In genomic region chr12:82174383-82174782, GRCh38 we compare ENCODE assay signal across 28 cellular contexts.
DNase-seq lines count a peak whose midpoint lies in the region; ATAC-seq and FAIRE-seq lines count a peak whose summit lies in the region.
"Had no signal": no experiment of that assay in that cellular context is flagged by ENCODE, and none has a peak within 500 bp of the region (broad histone marks: within the 10 kb centered on the region; RNA-seq: fewer than 3 reads in every experiment).

No MANE protein-coding gene starts in this region.

- H3K4me1 Mint-ChIP-seq in stimulated activated effector memory CD8-positive, alpha-beta T cell treated with anti-CD3 and anti-CD28 coated beads, Interleukin-12 subunit alpha, Interleukin-12 subunit beta, amount 100 ng/mL, for 72 hours: no peaks in the 10 kb centered on the region
- H3K4me1 Mint-ChIP-seq: activated naive CD8-positive, alpha-beta T cell treated with anti-CD3 and anti-CD28 coated beads for 36 hours; CD8-positive, alpha-beta memory T cell; IgD-negative memory B cell; nephron progenitor cell had no signal

- no peak overlapping the region for H3K27ac ChIP-seq in small intestine (ENCODE audit: low read depth in 1 of 2, low read length in 1 of 2)
- H3K27ac ChIP-seq: ascending aorta, transverse colon had no signal

- 15 to 39% (median 34%) methylated on average over 1 of the region's 1 CpG for WGBS in small intestine, 3 donors

- H3K9me3 Mint-ChIP-seq in stimulated activated effector memory CD8-positive, alpha-beta T cell treated with anti-CD3 and anti-CD28 coated beads, Interleukin-12 subunit alpha, Interleukin-12 subunit beta, amount 100 ng/mL, for 72 hours: peaks cover 8% of the 10 kb centered on the region
- H3K9me3 Mint-ChIP-seq: activated naive CD8-positive, alpha-beta T cell treated with anti-CD3 and anti-CD28 coated beads for 36 hours; nephron progenitor cell had no signal

- no peak for ATAC-seq in stimulated activated effector memory CD8-positive, alpha-beta T cell treated with anti-CD3 and anti-CD28 coated beads, Interleukin-12 subunit alpha, Interleukin-12 subunit beta, amount 100 ng/mL, for 72 hours
- ATAC-seq: activated CD8-positive, alpha-beta T cell treated with anti-CD3 and anti-CD28 coated beads for 36 hours; effector memory CD8-positive, alpha-beta T cell had no signal

- no peaks in the 10 kb centered on the region for H3K9me3 ChIP-seq in small intestine (ENCODE audit: control insufficient read depth, low read depth)
- H3K9me3 ChIP-seq: ascending aorta, BE2C, transverse colon had no signal

- H3K4me3 Mint-ChIP-seq in stimulated activated effector memory CD8-positive, alpha-beta T cell treated with anti-CD3 and anti-CD28 coated beads, Interleukin-12 subunit alpha, Interleukin-12 subunit beta, amount 100 ng/mL, for 72 hours: no peak overlapping the region
- H3K4me3 Mint-ChIP-seq: activated CD8-positive, alpha-beta T cell treated with anti-CD3 and anti-CD28 coated beads for 36 hours; activated naive CD8-positive, alpha-beta T cell treated with anti-CD3 and anti-CD28 coated beads for 36 hours; CD8-positive, alpha-beta memory T cell; effector memory CD8-positive, alpha-beta T cell; IgD-negative memory B cell; nephron progenitor cell had no signal

- H3K27me3 ChIP-seq in small intestine (ENCODE audit: control insufficient read depth in 2 of 2, insufficient read depth in 2 of 2, low read length in 2 of 2): no peaks in the 10 kb centered on the region
- H3K27me3 ChIP-seq: ascending aorta, BE2C, transverse colon had no signal

- no peaks in the 10 kb centered on the region for H3K36me3 Mint-ChIP-seq in stimulated activated effector memory CD8-positive, alpha-beta T cell treated with anti-CD3 and anti-CD28 coated beads, Interleukin-12 subunit alpha, Interleukin-12 subunit beta, amount 100 ng/mL, for 72 hours
- H3K36me3 Mint-ChIP-seq: activated naive CD8-positive, alpha-beta T cell treated with anti-CD3 and anti-CD28 coated beads for 36 hours; CD8-positive, alpha-beta memory T cell had no signal

- H3K27ac Mint-ChIP-seq in stimulated activated effector memory CD8-positive, alpha-beta T cell treated with anti-CD3 and anti-CD28 coated beads, Interleukin-12 subunit alpha, Interleukin-12 subunit beta, amount 100 ng/mL, for 72 hours: no peak overlapping the region
- H3K27ac Mint-ChIP-seq: activated CD8-positive, alpha-beta T cell treated with anti-CD3 and anti-CD28 coated beads for 36 hours; activated naive CD8-positive, alpha-beta T cell treated with anti-CD3 and anti-CD28 coated beads for 36 hours; CD8-positive, alpha-beta memory T cell; effector memory CD8-positive, alpha-beta T cell; IgD-negative memory B cell; nephron progenitor cell had no signal

- peak; percentile 34 for DNase-seq in NCI-H510A treated with DMSO at 0.1 percent for 48 hours (lab: John Stamatoyannopoulos, UW)
- DNase-seq in NCI-H510A (lab: John Stamatoyannopoulos, UW): no peak
- DNase-seq in NCI-H1694 treated with DMSO at 0.1 percent for 48 hours (lab: John Stamatoyannopoulos, UW): peak; percentile 81
- peak; percentile 94 for DNase-seq in NCI-H748 treated with DMSO at 0.1 percent for 48 hours (lab: John Stamatoyannopoulos, UW)
- DNase-seq in small intestine: peak; percentile 20
- DNase-seq in GM19240 (ENCODE audit: insufficient read length, low spot score): no peak
- no peak for DNase-seq in activated CD8-positive, alpha-beta memory T cell treated with anti-CD3 and anti-CD28 coated beads, Interleukin-2, amount 50 U/mL, for 48 hours
- DNase-seq in stimulated activated effector memory CD8-positive, alpha-beta T cell treated with anti-CD3 and anti-CD28 coated beads, Interleukin-12 subunit alpha, Interleukin-12 subunit beta, amount 100 ng/mL, for 72 hours (ENCODE audit: low spot score in 2 of 2): no peak
- DNase-seq: ACHN; activated CD8-positive, alpha-beta T cell treated with anti-CD3 and anti-CD28 coated beads for 36 hours; activated effector memory CD4-positive, alpha-beta T cell treated with anti-CD3 and anti-CD28 coated beads, Interleukin-2, amount 50 U/mL, for 16 hours; activated naive CD8-positive, alpha-beta T cell treated with anti-CD3 and anti-CD28 coated beads for 36 hours; activated T-cell treated with anti-CD3 and anti-CD28 coated beads for 4 hours; BE2C; CD8-positive, alpha-beta memory T cell; cortex of kidney; DND-41; effector memory CD8-positive, alpha-beta T cell; foreskin fibroblast; HCEC 1CT; head of caudate nucleus; kidney glomerular epithelial cell; nephron progenitor cell; stimulated activated CD4-positive, alpha-beta T cell treated with anti-CD3 and anti-CD28 coated beads, Interleukin-1b, Interleukin-23, amount 100 ng/mL, for 48 hours; transverse colon had no signal

- no peak for FAIRE-seq in small intestine (lab: Jason Lieb, UNC)

- no peaks in the 10 kb centered on the region for H3K36me3 ChIP-seq in small intestine (ENCODE audit: control insufficient read depth in 2 of 2, insufficient read depth in 2 of 2, low read length in 2 of 2)
- H3K36me3 ChIP-seq: ascending aorta, BE2C, transverse colon had no signal

- no peaks in the 10 kb centered on the region for H3K4me1 ChIP-seq in small intestine (ENCODE audit: control insufficient read depth in 2 of 2, insufficient read depth in 1 of 2, low read depth in 1 of 2, low read length in 1 of 2)
- H3K4me1 ChIP-seq: ascending aorta, BE2C, transverse colon had no signal

- no peak overlapping the region for H3K4me3 ChIP-seq in small intestine (ENCODE audit: low read depth in 1 of 2, low read length in 2 of 2)
- H3K4me3 ChIP-seq: ascending aorta, smooth muscle cell, transverse colon had no signal

Comparison
In these comparisons a context has a peak if more than half of its experiments do, and no peak if none do; other contexts are left out.
1. DNase-seq: peak in NCI-H510A treated with DMSO at 0.1 percent for 48 hours (single experiment), NCI-H1694 treated with DMSO at 0.1 percent for 48 hours (single experiment), NCI-H748 treated with DMSO at 0.1 percent for 48 hours (single experiment) and small intestine (single experiment); none in NCI-H510A (single experiment), GM19240 (single experiment), activated CD8-positive, alpha-beta memory T cell treated with anti-CD3 and anti-CD28 coated beads, Interleukin-2, amount 50 U/mL, for 48 hours (single experiment) and stimulated activated effector memory CD8-positive, alpha-beta T cell treated with anti-CD3 and anti-CD28 coated beads, Interleukin-12 subunit alpha, Interleukin-12 subunit beta, amount 100 ng/mL, for 72 hours (0 of 2).